26 cellular contexts compared by ENCODE assay signal in genomic region chr16:60717808-60718207, GRCh38.
"Had no signal": no experiment of that assay in that cellular context is flagged by ENCODE, and none has a peak within 500 bp of the region (broad histone marks: within the 10 kb centered on the region; RNA-seq: fewer than 3 reads in every experiment).

No MANE protein-coding gene starts in this region.

- H3K36me3 ChIP-seq: stomach, suprapubic skin, thoracic aorta, thyroid gland, tibial artery, tibial nerve, transverse colon, upper lobe of left lung, upper lobe of right lung, uterus, vagina had no signal

- H3K27me3 ChIP-seq: stomach, suprapubic skin, testis, thyroid gland, tibial artery, tibial nerve, transverse colon, upper lobe of left lung, upper lobe of right lung, vagina had no signal

- ATAC-seq: stimulated activated effector memory CD8-positive, alpha-beta T cell treated with anti-CD3 and anti-CD28 coated beads, Interleukin-12 subunit alpha, Interleukin-12 subunit beta, amount 100 ng/mL, for 72 hours; stimulated activated memory B cell treated with anti-CD40 and anti-IgM and Interleukin-4, amounts not matched to agents 10 μg/mL and 1 μg/mL and 100 μg/mL, for 72 hours; stimulated activated naive B cell treated with anti-CD40 and anti-IgM and Interleukin-4, amounts not matched to agents 10 μg/mL and 1 μg/mL and 100 μg/mL, for 72 hours; stimulated activated naive CD8-positive, alpha-beta T cell treated with anti-CD3 and anti-CD28 coated beads, Interleukin-15, amount 100 ng/mL, for 72 hours; stimulated activated naive CD8-positive, alpha-beta T cell treated with anti-CD3 and anti-CD28 coated beads, Interleukin-15, Interleukin-2, amounts not matched to agents 100 U/mL and 50 U/mL, for 24 hours; upper lobe of right lung had no signal

- H3K4me1 ChIP-seq: stomach, suprapubic skin, testis, thyroid gland, tibial artery, tibial nerve, transverse colon, upper lobe of left lung, upper lobe of right lung, uterus, vagina had no signal

- H3K9me3 ChIP-seq: testis, thyroid gland, upper lobe of right lung, uterus, vagina had no signal

- H3K4me3 ChIP-seq: stomach, suprapubic skin, testis, thoracic aorta, thyroid gland, tibial artery, tibial nerve, transverse colon, upper lobe of left lung, upper lobe of right lung, uterus, vagina had no signal

- H3K27ac ChIP-seq: stomach, suprapubic skin, testis, thoracic aorta, thyroid gland, tibial artery, tibial nerve, transverse colon, upper lobe of left lung, upper lobe of right lung, uterus, vagina had no signal

- DNase-seq: stimulated activated CD4-positive, alpha-beta T cell treated with anti-CD3 and anti-CD28 coated beads, Interleukin-2, amount 100 ng/mL, for 48 hours; stimulated activated CD4-positive, alpha-beta T cell treated with anti-CD3 and anti-CD28 coated beads, Interleukin-4, amount 100 ng/mL, for 1 hour; stimulated activated CD4-positive, alpha-beta T cell treated with anti-CD3 and anti-CD28 coated beads, Interleukin-4, amount 100 ng/mL, for 24 hours; stimulated activated CD4-positive, alpha-beta T cell treated with anti-CD3 and anti-CD28 coated beads, Interleukin-4, amount 100 ng/mL, for 4 hours; stimulated activated CD8-positive, alpha-beta memory T cell treated with anti-CD3 and anti-CD28 coated beads, Interleukin-4, amount 100 ng/mL, for 48 hours; stimulated activated naive B cell treated with anti-CD40 and anti-IgM and Interleukin-4, amounts not matched to agents 10 μg/mL and 1 μg/mL and 100 μg/mL, for 72 hours; stimulated activated naive CD4-positive, alpha-beta T cell; stimulated activated naive CD4-positive, alpha-beta T cell treated with Interleukin-2 at 50 U/mL for 16 hours; stimulated activated naive CD8-positive, alpha-beta T cell treated with anti-CD3 and anti-CD28 coated beads, Interleukin-15, amount 100 ng/mL, for 72 hours; stimulated activated naive CD8-positive, alpha-beta T cell treated with anti-CD3 and anti-CD28 coated beads, Interleukin-15, Interleukin-2, amounts not matched to agents 100 U/mL and 50 U/mL, for 24 hours; stomach; substantia nigra; testis; thyroid gland; tibial artery; transverse colon; trophoblast cell; upper lobe of left lung; upper lobe of right lung; uterus had no signal
